8 cellular contexts compared by ENCODE assay signal in the genomic region with DNA sequence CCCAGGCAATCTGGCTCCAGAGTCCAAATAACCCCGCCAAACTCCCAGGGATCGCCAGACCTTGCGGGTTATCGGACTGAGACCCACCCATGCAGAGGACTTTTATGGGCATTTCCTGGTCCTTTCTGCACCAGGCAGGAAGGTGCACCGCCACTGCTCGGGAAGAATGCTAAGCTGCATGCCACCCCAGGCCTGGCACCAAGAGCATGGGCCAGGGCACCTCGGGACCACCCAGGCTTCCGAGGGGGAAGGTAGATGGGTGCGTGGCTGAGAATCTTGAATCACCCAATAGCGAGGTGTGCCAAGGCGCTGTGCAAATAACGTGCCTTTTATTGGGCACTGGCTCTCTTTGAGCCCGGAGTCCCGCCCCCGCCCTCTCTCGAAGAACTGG. TPM values are rescaled to one million over a fixed set of nuclear protein-coding genes. Genes with fewer than 3 reads are reported as not detected.
DNase-seq lines count a peak whose midpoint lies in the region; ATAC-seq and TF ChIP-seq lines count a peak whose summit lies in the region.

No MANE protein-coding gene starts in this region.

- peak overlapping the region; percentile 60 to 86 (median 86) for H3K9ac ChIP-seq in skeletal muscle tissue (ENCODE audit: low read depth in 1 of 3, low read length in 3 of 3)

- H3K4me3 ChIP-seq in AG04449 (ENCODE audit: low read depth, low read length) (peak overlapping the region; percentile 66), right atrium auricular region (peak overlapping the region; percentile 48 to 70), skeletal muscle tissue (ENCODE audit: low read length in 3 of 3) (peak overlapping the region; percentile 91 to 95 (median 92))

- H3K4me1 ChIP-seq in right atrium auricular region (peaks cover 0 to 27% of the 10 kb centered on the region in 2 donors), skeletal muscle tissue (ENCODE audit: control insufficient read depth in 3 of 3, insufficient read depth in 3 of 3, low read length in 3 of 3) (peaks cover 19 to 33% (median 25%) of the 10 kb centered on the region in 3 donors)

- peak overlapping the region; percentile 98 for H3K27ac Mint-ChIP-seq in activated CD8-positive, alpha-beta T cell treated with anti-CD3 and anti-CD28 coated beads, Interleukin-2, amount 10 ng/mL, durations not matched to agents 7 days and 5 days

- H3K27ac ChIP-seq in right atrium auricular region (peak overlapping the region; percentile 88 to 90), skeletal muscle tissue (ENCODE audit: low read depth, low read length) (peak overlapping the region; percentile 85)

- H3K27me3 Mint-ChIP-seq in activated CD8-positive, alpha-beta T cell treated with anti-CD3 and anti-CD28 coated beads, Interleukin-2, amount 10 ng/mL, durations not matched to agents 7 days and 5 days (ENCODE audit: low read depth), result no peaks in the 10 kb centered on the region

- no peaks in the 10 kb centered on the region for H3K27me3 ChIP-seq in right atrium auricular region
- no peaks in the 10 kb centered on the region for H3K27me3 ChIP-seq in skeletal muscle tissue (ENCODE audit: control insufficient read depth in 3 of 3, insufficient read depth in 3 of 3, low read length in 3 of 3)

- H3K9me3 ChIP-seq in right atrium auricular region (no peaks in the 10 kb centered on the region), skeletal muscle tissue (ENCODE audit: control insufficient read depth in 3 of 3, low read length in 3 of 3) (no peaks in the 10 kb centered on the region)

- POLR2A ChIA-PET in AG04449 (lab: Yijun Ruan, JAX), result interaction anchor here (0.9 to 1.5 kb wide), 4 partner anchors 9 to 222 kb away, joined by 3 to 6 read pairs (median 4); partner anchors contain the start of gene SMG9
- POLR2A ChIA-PET in activated CD8-positive, alpha-beta T cell treated with anti-CD3 and anti-CD28 coated beads, Interleukin-2, amount 10 ng/mL, durations not matched to agents 7 days and 5 days (lab: Charles Lee), result interaction anchor here (0.5 to 1.9 kb wide), 11 partner anchors 8 to 403 kb away, joined by 3 to 13 read pairs (median 4); partner anchors contain the start of genes IRGQ, SMG9, ZNF45 and ZNF576

- no peaks in the 10 kb centered on the region for H3K9me3 Mint-ChIP-seq in activated CD8-positive, alpha-beta T cell treated with anti-CD3 and anti-CD28 coated beads, Interleukin-2, amount 10 ng/mL, durations not matched to agents 7 days and 5 days (ENCODE audit: insufficient read depth)

- H3K36me3 ChIP-seq in right atrium auricular region (no peaks in the 10 kb centered on the region), skeletal muscle tissue (ENCODE audit: control insufficient read depth in 3 of 3, insufficient read depth in 3 of 3, low read length in 3 of 3) (no peaks in the 10 kb centered on the region)

- TF ChIP-seq CTCF in AG04449 (IDR thresholded peaks at IDR 0.05; ENCODE audit: insufficient read depth, low read length, missing control alignments), result no peak
- no peak for TF ChIP-seq CTCF in right atrium auricular region (IDR thresholded peaks at IDR 0.05)

- peak overlapping the region; percentile 87 for H3K4me3 Mint-ChIP-seq in activated CD8-positive, alpha-beta T cell treated with anti-CD3 and anti-CD28 coated beads, Interleukin-2, amount 10 ng/mL, durations not matched to agents 7 days and 5 days

- H3K4me1 Mint-ChIP-seq in activated CD8-positive, alpha-beta T cell treated with anti-CD3 and anti-CD28 coated beads, Interleukin-2, amount 10 ng/mL, durations not matched to agents 7 days and 5 days (ENCODE audit: low read depth), result peaks cover 30% of the 10 kb centered on the region

- CTCF ChIA-PET in AG04449 (lab: Yijun Ruan, JAX), result interaction anchor here (0.9 to 17.0 kb wide), 9 partner anchors 13 to 277 kb away, joined by 3 to 208 read pairs (median 5); partner anchors contain the start of gene PHLDB3
- CTCF ChIA-PET in activated CD8-positive, alpha-beta T cell treated with anti-CD3 and anti-CD28 coated beads, Interleukin-2, amount 10 ng/mL, durations not matched to agents 7 days and 5 days (lab: Charles Lee), result interaction anchor here (1.0 to 17.5 kb wide), 8 partner anchors 8 to 277 kb away, joined by 3 to 387 read pairs (median 14); partner anchors contain the start of genes IRGQ and ZNF576

- ATAC-seq in GM18520 (IDR thresholded peaks at IDR 0.05; ENCODE audit: unreplicated experiment), result peak; percentile 15
- peak; percentile 28 for ATAC-seq in activated CD8-positive, alpha-beta T cell treated with anti-CD3 and anti-CD28 coated beads, Interleukin-2, amount 10 ng/mL, durations not matched to agents 7 days and 5 days

- H3K36me3 Mint-ChIP-seq in activated CD8-positive, alpha-beta T cell treated with anti-CD3 and anti-CD28 coated beads, Interleukin-2, amount 10 ng/mL, durations not matched to agents 7 days and 5 days (ENCODE audit: low read depth), result peaks cover 12% of the 10 kb centered on the region

- DNase-seq in AG04449 (ENCODE audit: low read depth, low spot score) (no peak), Kasumi-1 (lab: John Stamatoyannopoulos, UW) (peak; percentile 75 to 85), right atrium auricular region (ENCODE audit: low spot score) (peak; percentile 65), RPMI8226 (no peak), occipital lobe (lab: John Stamatoyannopoulos, UW) (no peak)
- DNase-seq in activated CD8-positive, alpha-beta T cell treated with anti-CD3 and anti-CD28 coated beads, Interleukin-2, amount 10 ng/mL, durations not matched to agents 7 days and 5 days, result no peak

RNA-seq across cellular contexts. Expression of gene ZNF575, which starts 0.4 kb away (rescaled TPM):
- 1 to 10 TPM; 3.4 to 3.7 TPM for total RNA-seq in activated CD8-positive, alpha-beta T cell treated with anti-CD3 and anti-CD28 coated beads, Interleukin-2, amount 10 ng/mL, durations not matched to agents 7 days and 5 days
- total RNA-seq in right atrium auricular region (under 1 TPM in 1 of 2 donors, not detected in 1; 0.39 TPM), skeletal muscle tissue (not detected), occipital lobe (0.62 TPM)

RNA-seq across cellular contexts. Expression of gene ETHE1, which starts 5.6 kb away (rescaled TPM):
- 10 to 100 TPM; 67.9 to 69.1 TPM for total RNA-seq in activated CD8-positive, alpha-beta T cell treated with anti-CD3 and anti-CD28 coated beads, Interleukin-2, amount 10 ng/mL, durations not matched to agents 7 days and 5 days
- total RNA-seq in right atrium auricular region (10 to 100 TPM; 17.9 to 25.4 TPM), skeletal muscle tissue (32.4 TPM), occipital lobe (16.8 TPM)

RNA-seq across cellular contexts. Expression of gene PHLDB3, which starts 28.0 kb away (rescaled TPM):
- 10 to 100 TPM; 14.9 to 15.5 TPM for total RNA-seq in activated CD8-positive, alpha-beta T cell treated with anti-CD3 and anti-CD28 coated beads, Interleukin-2, amount 10 ng/mL, durations not matched to agents 7 days and 5 days
- total RNA-seq in right atrium auricular region, result 1 to 10 TPM; 3.6 to 7.7 TPM
- total RNA-seq in skeletal muscle tissue, result 4.7 TPM
- total RNA-seq in occipital lobe, result 2.8 TPM

RNA-seq across cellular contexts. Expression of gene XRCC1, which starts 42.8 kb away (rescaled TPM):
- 10 to 100 TPM; 46.5 to 48.4 TPM for total RNA-seq in activated CD8-positive, alpha-beta T cell treated with anti-CD3 and anti-CD28 coated beads, Interleukin-2, amount 10 ng/mL, durations not matched to agents 7 days and 5 days
- total RNA-seq in right atrium auricular region (10 to 100 TPM; 14.3 to 14.9 TPM), skeletal muscle tissue (7.3 TPM), occipital lobe (12.8 TPM)

RNA-seq across cellular contexts. Expression of gene PINLYP, which starts 43.0 kb away (rescaled TPM):
- 1 to 10 TPM; 7.4 to 8.9 TPM for total RNA-seq in activated CD8-positive, alpha-beta T cell treated with anti-CD3 and anti-CD28 coated beads, Interleukin-2, amount 10 ng/mL, durations not matched to agents 7 days and 5 days
- total RNA-seq in right atrium auricular region (1 to 10 TPM; 1.6 to 4.5 TPM), skeletal muscle tissue (6.8 TPM), occipital lobe (13.3 TPM)

Comparison
In these comparisons a context has a peak if more than half of its experiments do, and no peak if none do; other contexts are left out.
1. DNase-seq: peak in Kasumi-1 (2 of 2) and right atrium auricular region (single experiment); none in AG04449 (single experiment), activated CD8-positive, alpha-beta T cell treated with anti-CD3 and anti-CD28 coated beads, Interleukin-2, amount 10 ng/mL, durations not matched to agents 7 days and 5 days (single experiment), RPMI8226 (single experiment) and occipital lobe (single experiment).
2. Peak in every context shown above with its lines, with median percentiles within 50 percentile points of each other: H3K4me3 ChIP-seq.